In the genomic region with DNA sequence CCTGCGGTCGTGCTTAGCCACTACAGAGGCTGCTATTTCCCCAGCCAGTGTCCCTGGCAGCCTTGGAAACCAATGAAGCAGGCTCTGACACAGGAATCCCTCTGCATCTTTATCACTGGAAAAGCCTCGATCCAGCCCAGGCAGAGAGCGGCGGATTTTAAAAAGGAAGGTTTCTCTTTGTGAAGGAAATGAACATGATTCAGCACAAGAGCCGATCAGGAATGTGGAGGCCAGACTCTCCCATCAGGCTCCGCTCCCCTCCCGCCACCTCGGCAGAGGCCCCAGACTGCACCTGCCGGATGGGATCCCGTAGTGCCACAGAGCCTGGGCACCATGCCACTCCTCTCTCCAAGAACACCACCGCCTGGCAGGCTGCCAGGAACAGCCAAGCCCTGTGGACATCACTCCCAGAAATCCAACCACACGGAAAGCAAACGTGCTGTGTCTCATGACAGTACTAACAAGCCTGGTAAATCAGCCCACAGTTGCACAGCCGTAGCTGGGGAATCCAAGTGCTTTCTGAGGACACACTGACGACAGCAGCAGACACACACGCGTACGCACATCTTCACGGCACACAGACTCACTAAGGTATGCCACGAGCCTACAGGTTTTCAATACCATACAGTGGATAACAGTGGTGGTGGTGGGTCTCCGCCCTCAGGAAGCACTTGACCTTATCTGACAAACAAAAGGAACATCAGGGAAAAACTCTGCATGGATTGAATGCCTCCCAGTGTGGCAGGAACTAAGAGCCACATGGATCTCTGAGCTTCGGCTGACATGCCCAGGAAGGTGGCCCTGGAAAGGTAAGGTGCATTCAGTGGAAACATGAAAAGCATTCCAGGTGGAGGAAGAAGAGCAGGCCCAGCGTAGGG, we compare ENCODE assay signal across 10 cellular contexts. TPM values are rescaled to one million over a fixed set of nuclear protein-coding genes. Genes with fewer than 3 reads are reported as not detected.
DNase-seq lines count a peak whose midpoint lies in the region; ATAC-seq and TF ChIP-seq lines count a peak whose summit lies in the region.
"Had no signal": no experiment of that assay in that cellular context is flagged by ENCODE, and none has a peak within 500 bp of the region (broad histone marks: within the 10 kb centered on the region; RNA-seq: fewer than 3 reads in every experiment).

No MANE protein-coding gene starts in this region.

- H3K27ac Mint-ChIP-seq in HFFc6, result peak overlapping the region; percentile 75; the same call in 1 of the 2 replicates
- no peak overlapping the region for H3K27ac Mint-ChIP-seq in stimulated activated naive B cell treated with anti-CD40 and anti-IgM and Interleukin-4, amounts not matched to agents 10 μg/mL and 1 μg/mL and 100 μg/mL, for 72 hours
- H3K27ac Mint-ChIP-seq: IgD-negative memory B cell; naive thymus-derived CD8-positive, alpha-beta T cell had no signal

- no peaks in the 10 kb centered on the region for H3K9me3 Mint-ChIP-seq in HFFc6
- no peaks in the 10 kb centered on the region for H3K9me3 Mint-ChIP-seq in stimulated activated naive B cell treated with anti-CD40 and anti-IgM and Interleukin-4, amounts not matched to agents 10 μg/mL and 1 μg/mL and 100 μg/mL, for 72 hours
- H3K9me3 Mint-ChIP-seq: IgD-negative memory B cell; naive thymus-derived CD8-positive, alpha-beta T cell had no signal

- H3K9me3 ChIP-seq in neuronal stem cell (replicated peaks in 1 of 2; ENCODE audit: control insufficient read depth in 2 of 2, insufficient read depth in 1 of 2, low read depth in 1 of 2, low read length in 2 of 2), result no peaks in the 10 kb centered on the region

- H2BK15ac ChIP-seq in neuronal stem cell (ENCODE audit: low read length), result no peak overlapping the region

- no peak overlapping the region for H4K8ac ChIP-seq in neuronal stem cell (ENCODE audit: low read depth, low read length)

- peaks cover 31 to 52% of the 10 kb centered on the region in 2 donors for H3K4me1 ChIP-seq in neuronal stem cell (ENCODE audit: control insufficient read depth in 2 of 2, insufficient read depth in 1 of 2, low read depth in 1 of 2, low read length in 2 of 2)

- H2BK120ac ChIP-seq in neuronal stem cell (ENCODE audit: low read depth, low read length), result no peak overlapping the region

- H3K4ac ChIP-seq in neuronal stem cell (ENCODE audit: low read length), result no peak overlapping the region

- no peak for ATAC-seq in stimulated activated naive B cell treated with anti-CD40 and anti-IgM and Interleukin-4, amounts not matched to agents 10 μg/mL and 1 μg/mL and 100 μg/mL, for 72 hours (replicated peaks)
- no peak for ATAC-seq in HG03039 (IDR thresholded peaks at IDR 0.05; ENCODE audit: unreplicated experiment)
- ATAC-seq: naive thymus-derived CD8-positive, alpha-beta T cell had no signal

- no peak overlapping the region for H2BK12ac ChIP-seq in neuronal stem cell (ENCODE audit: low read length)

- peaks cover 0 to 17% (median 11%) of the 10 kb centered on the region in 3 experiments for H3K27me3 ChIP-seq in neuronal stem cell (ENCODE audit: control insufficient read depth in 3 of 3, insufficient read depth in 3 of 3, low read depth in 1 of 3, low read length in 3 of 3)

- peak overlapping the region; percentile 19 for H4K91ac ChIP-seq in neuronal stem cell (ENCODE audit: low read depth, low read length, poor library complexity)

- H3K4me1 Mint-ChIP-seq in HFFc6 (ENCODE audit: low read depth), result peaks cover 18% of the 10 kb centered on the region
- H3K4me1 Mint-ChIP-seq in stimulated activated naive B cell treated with anti-CD40 and anti-IgM and Interleukin-4, amounts not matched to agents 10 μg/mL and 1 μg/mL and 100 μg/mL, for 72 hours, result peaks cover 6 to 9% of the 10 kb centered on the region in 2 donors

- H2BK5ac ChIP-seq in neuronal stem cell (ENCODE audit: low read length), result no peak overlapping the region

- H3K79me1 ChIP-seq in neuronal stem cell (ENCODE audit: low read depth, low read length), result no peaks in the 10 kb centered on the region

- no CpG with 5 or more reads among the region's 24 CpGs for WGBS in neuronal stem cell (ENCODE audit: extremely low coverage in 2 of 2, insufficient read length in 2 of 2, insufficient replicate concordance in 1 of 2), 2 donors

- H3K18ac ChIP-seq in neuronal stem cell (ENCODE audit: low read length), result no peak overlapping the region

- peak overlapping the region; percentile 65 for H2AFZ ChIP-seq in neuronal stem cell (ENCODE audit: low read length)

- H3K9ac ChIP-seq in neuronal stem cell (ENCODE audit: low read depth, low read length, poor library complexity), result no peak overlapping the region

- no peak overlapping the region for H3K14ac ChIP-seq in neuronal stem cell (ENCODE audit: low read length)

- DNase-seq in HFFc6, result peak; percentile 20
- peak; percentile 100 for DNase-seq in SHP77 (lab: John Stamatoyannopoulos, UW)
- DNase-seq in fibroblast of villous mesenchyme (ENCODE audit: low read depth), result peak; percentile 72
- DNase-seq in neuronal stem cell (ENCODE audit: low spot score), result no peak
- no peak for DNase-seq in cortex of kidney (lab: John Stamatoyannopoulos, UW)
- no peak for DNase-seq in stimulated activated naive B cell treated with anti-CD40 and anti-IgM and Interleukin-4, amounts not matched to agents 10 μg/mL and 1 μg/mL and 100 μg/mL, for 72 hours
- DNase-seq in SIG-M5 (lab: John Stamatoyannopoulos, UW), result no peak

- TF ChIP-seq CTCF in HFFc6 (IDR thresholded peaks at IDR 0.05) (no peak), fibroblast of villous mesenchyme (IDR thresholded peaks at IDR 0.05; ENCODE audit: insufficient read depth, low read depth, low read length) (no peak)

- no peak overlapping the region for H3K23ac ChIP-seq in neuronal stem cell (ENCODE audit: low read depth, low read length, poor library complexity)

- no peak overlapping the region for H3K4me2 ChIP-seq in neuronal stem cell (ENCODE audit: insufficient read depth, low read length, poor library complexity, severe bottlenecking)

- H2AK5ac ChIP-seq in neuronal stem cell (ENCODE audit: low read depth, low read length), result no peak overlapping the region

- no peaks in the 10 kb centered on the region for H3K36me3 Mint-ChIP-seq in HFFc6 (ENCODE audit: low read depth)
- H3K36me3 Mint-ChIP-seq in stimulated activated naive B cell treated with anti-CD40 and anti-IgM and Interleukin-4, amounts not matched to agents 10 μg/mL and 1 μg/mL and 100 μg/mL, for 72 hours, result no peaks in the 10 kb centered on the region
- H3K36me3 Mint-ChIP-seq: IgD-negative memory B cell; naive thymus-derived CD8-positive, alpha-beta T cell had no signal

- peak overlapping the region; percentile 63 for H3K4me3 Mint-ChIP-seq in HFFc6
- H3K4me3 Mint-ChIP-seq in stimulated activated naive B cell treated with anti-CD40 and anti-IgM and Interleukin-4, amounts not matched to agents 10 μg/mL and 1 μg/mL and 100 μg/mL, for 72 hours, result no peak overlapping the region

- H3K27me3 Mint-ChIP-seq in HFFc6 (ENCODE audit: insufficient read depth), result peaks cover 12% of the 10 kb centered on the region
- H3K27me3 Mint-ChIP-seq in stimulated activated naive B cell treated with anti-CD40 and anti-IgM and Interleukin-4, amounts not matched to agents 10 μg/mL and 1 μg/mL and 100 μg/mL, for 72 hours, result peaks cover 21 to 36% of the 10 kb centered on the region in 2 donors
- H3K27me3 Mint-ChIP-seq: naive thymus-derived CD8-positive, alpha-beta T cell had no signal

- no peaks in the 10 kb centered on the region for H3K36me3 ChIP-seq in neuronal stem cell (replicated peaks in 1 of 2; ENCODE audit: control insufficient read depth in 2 of 2, insufficient read depth in 2 of 2, low read length in 2 of 2)

- no peak overlapping the region for H3K27ac ChIP-seq in neuronal stem cell (replicated peaks; ENCODE audit: low read length)

- no peak overlapping the region for H3K4me3 ChIP-seq in fibroblast of villous mesenchyme (ENCODE audit: low read depth, low read length)
- no peak overlapping the region for H3K4me3 ChIP-seq in neuronal stem cell (ENCODE audit: low read length in 2 of 2)

RNA-seq across cellular contexts. Expression of gene LRRC75A, which starts 5.4 kb away (rescaled TPM):
- under 1 TPM; 0.14 to 0.57 (median 0.27) TPM for total RNA-seq in HFFc6 (2021; fragmentation: NEBNext Ultra II Directional; extraction: Animal tissue kit (Norgen Biotek cat#: 25700))
- total RNA-seq in fibroblast of villous mesenchyme, result 0.32 and 2.6 TPM in 2 replicates
- 2.7 TPM for polyA plus RNA-seq in neuronal stem cell (2013, experiment 1 of 2)
- 2.6 TPM for polyA plus RNA-seq in neuronal stem cell (2013, experiment 2 of 2)

Comparison
In these comparisons a context has a peak if more than half of its experiments do, and no peak if none do; other contexts are left out.
1. DNase-seq: peak in HFFc6 (single experiment), SHP77 (2 of 2) and fibroblast of villous mesenchyme (single experiment); none in neuronal stem cell (single experiment), cortex of kidney (single experiment), stimulated activated naive B cell treated with anti-CD40 and anti-IgM and Interleukin-4, amounts not matched to agents 10 μg/mL and 1 μg/mL and 100 μg/mL, for 72 hours (single experiment) and SIG-M5 (single experiment).